ENCODE assay signal across 23 cellular contexts in genomic region chr9:135726138-135726853, GRCh38. TPM values are rescaled to one million over a fixed set of nuclear protein-coding genes. Genes with fewer than 3 reads are reported as not detected.
DNase-seq lines count a peak whose midpoint lies in the region; ATAC-seq and TF ChIP-seq lines count a peak whose summit lies in the region.
"Had no signal": no experiment of that assay in that cellular context is flagged by ENCODE, and none has a peak within 500 bp of the region (broad histone marks: within the 10 kb centered on the region; RNA-seq: fewer than 3 reads in every experiment).

No MANE protein-coding gene starts in this region.

- DNase-seq in NCI-H1092 treated with DMSO at 0.1 percent for 48 hours (lab: John Stamatoyannopoulos, UW), result peak; percentile 4
- no peak for DNase-seq in NCI-H1092 (lab: John Stamatoyannopoulos, UW)
- peak; percentile 16 for DNase-seq in HT-29 (ENCODE audit: low spot score)
- no peak for DNase-seq in WERI-Rb-1
- no peak for DNase-seq in smooth muscle cell (lab: John Stamatoyannopoulos, UW; ENCODE audit: unreplicated experiment)
- no peak for DNase-seq in amygdala (lab: John Stamatoyannopoulos, UW)
- no peak for DNase-seq in heart right ventricle
- no peak for DNase-seq in MG63
- DNase-seq: 8988T; activated naive CD4-positive, alpha-beta T cell treated with Interleukin-2 at 50 U/mL for 16 hours; activated T-cell treated with anti-CD3 and anti-CD28 coated beads, Interleukin-2, amount 50 U/mL, for 4 hours; anterior cingulate cortex; kidney; lower lobe of right lung; NCI-H187; NCI-H2227 treated with DMSO at 0.1 percent for 48 hours; NCI-H82 had no signal

- no peak overlapping the region for H3K4me3 ChIP-seq in WERI-Rb-1 (ENCODE audit: low read depth, low read length)
- H3K4me3 ChIP-seq in smooth muscle cell, result no peak overlapping the region
- H3K4me3 ChIP-seq in heart right ventricle, result no peak overlapping the region
- H3K4me3 ChIP-seq in MG63, result no peak overlapping the region
- H3K4me3 ChIP-seq: gastroesophageal sphincter, lower lobe of right lung, SK-N-MC had no signal

- H3K9ac ChIP-seq in smooth muscle cell (ENCODE audit: low read depth), result no peak overlapping the region

- no peak overlapping the region for H2AFZ ChIP-seq in smooth muscle cell (ENCODE audit: low read depth)

- no peak for ATAC-seq in heart right ventricle
- ATAC-seq: activated CD4-positive, CD25-positive, alpha-beta regulatory T cell treated with anti-CD3 and anti-CD28 coated beads, Interleukin-2, amount 50 U/mL, for 24 hours; activated T-cell treated with anti-CD3 and anti-CD28 coated beads, Interleukin-2, amount 50 U/mL, for 4 hours; esophagus mucosa; gastroesophageal sphincter; lower lobe of right lung had no signal

- no peak overlapping the region for H3K4me2 ChIP-seq in smooth muscle cell

- H3F3A ChIP-seq in smooth muscle cell (ENCODE audit: low read depth), result no peaks in the 10 kb centered on the region

- H3K9me3 ChIP-seq in WERI-Rb-1 (ENCODE audit: severe bottlenecking) (no peaks in the 10 kb centered on the region), smooth muscle cell (replicated peaks; ENCODE audit: low read depth) (no peaks in the 10 kb centered on the region), heart right ventricle (peaks cover 0 to 10% (median 2%) of the 10 kb centered on the region in 11 donors), MG63 (no peaks in the 10 kb centered on the region)

- TF ChIP-seq CTCF in WERI-Rb-1 (IDR thresholded peaks at IDR 0.05; ENCODE audit: low read depth, low read length), result peak; percentile 50
- TF ChIP-seq CTCF in smooth muscle cell (IDR thresholded peaks at IDR 0.05; ENCODE audit: borderline replicate concordance, insufficient read depth, poor library complexity, severe bottlenecking), result peak; percentile 4
- TF ChIP-seq CTCF in heart right ventricle (IDR thresholded peaks at IDR 0.05), result no peak

- intact Hi-C loops in heart right ventricle (cut with DNase I), result no loop called here

- H3K27ac ChIP-seq in WERI-Rb-1 (no peak overlapping the region), smooth muscle cell (ENCODE audit: low read depth) (no peak overlapping the region), heart right ventricle (no peak overlapping the region)
- H3K27ac ChIP-seq: gastroesophageal sphincter, lower lobe of right lung, SK-N-MC had no signal

- no peaks in the 10 kb centered on the region for H3K79me2 ChIP-seq in smooth muscle cell (ENCODE audit: low read depth)

- WGBS in smooth muscle cell (ENCODE audit: low lambda C conversion rate), result 86% methylated on average over 9 of the region's 16 CpGs
- 59 to 69% methylated on average over 15 to 16 of the region's 16 CpGs for WGBS in heart right ventricle, 2 donors

- no peaks in the 10 kb centered on the region for H3K4me1 ChIP-seq in smooth muscle cell (ENCODE audit: low read depth)
- peaks cover 0 to 3% (median 0%) of the 10 kb centered on the region in 9 donors for H3K4me1 ChIP-seq in heart right ventricle
- H3K4me1 ChIP-seq: gastroesophageal sphincter, lower lobe of right lung had no signal

- H3K36me3 ChIP-seq in WERI-Rb-1, result no peaks in the 10 kb centered on the region
- H3K36me3 ChIP-seq in smooth muscle cell (ENCODE audit: low read depth), result no peaks in the 10 kb centered on the region
- H3K36me3 ChIP-seq in heart right ventricle, result no peaks in the 10 kb centered on the region
- H3K36me3 ChIP-seq in MG63, result no peaks in the 10 kb centered on the region
- H3K36me3 ChIP-seq: gastroesophageal sphincter, lower lobe of right lung had no signal

- H3K27me3 ChIP-seq in WERI-Rb-1 (ENCODE audit: insufficient read depth, low read depth, severe bottlenecking) (no peaks in the 10 kb centered on the region), smooth muscle cell (ENCODE audit: low read depth) (no peaks in the 10 kb centered on the region), heart right ventricle (peaks cover 0 to 35% (median 19%) of the 10 kb centered on the region in 7 donors), MG63 (no peaks in the 10 kb centered on the region)

- H4K20me1 ChIP-seq in smooth muscle cell (ENCODE audit: low read depth), result no peaks in the 10 kb centered on the region

RNA-seq across cellular contexts. Expression of gene KCNT1, which starts 24.3 kb away (rescaled TPM):
- not detected in 2 replicates for total RNA-seq in HT-29 (2014; rRNA removed; shearing (Covaris generic))
- total RNA-seq in smooth muscle cell (not detected in 2 replicates), heart right ventricle (10 to 100 TPM in 1 of 10 donors, 1 to 10 TPM in 9; 1.9 to 14.1 (median 4.8) TPM)
- polyA plus RNA-seq in smooth muscle cell (0.30 TPM in 1 of 2 replicates, not detected in the other), heart right ventricle (1 to 10 TPM in 1 of 2 donors, under 1 TPM in 1; 0.14 to 3.1 TPM)
- not detected in 2 replicates for total RNA-seq in MG63 (2014; rRNA removed; shearing (Covaris generic); ENCODE audit: low replicate concordance)
- total RNA-seq: esophagus mucosa, kidney had no signal
- polyA plus RNA-seq: BJ had no signal

RNA-seq across cellular contexts. Expression of gene SOHLH1, which starts 27.0 kb away (rescaled TPM):
- not detected in 2 replicates for total RNA-seq in HT-29 (2014; rRNA removed; shearing (Covaris generic))
- not detected in 2 replicates for total RNA-seq in smooth muscle cell
- polyA plus RNA-seq in smooth muscle cell, result not detected in 2 replicates
- not detected for total RNA-seq in heart right ventricle
- polyA plus RNA-seq in heart right ventricle, result not detected
- total RNA-seq in MG63 (2014; rRNA removed; shearing (Covaris generic); ENCODE audit: low replicate concordance), result not detected in 2 replicates
- total RNA-seq: activated T-cell treated with anti-CD3 and anti-CD28 coated beads, Interleukin-2, amount 50 U/mL, for 4 hours; esophagus mucosa; gastroesophageal sphincter; kidney; lower lobe of right lung; urinary bladder had no signal
- polyA plus RNA-seq: BJ, urinary bladder had no signal

Comparison
In these comparisons a context has a peak if more than half of its experiments do, and no peak if none do; other contexts are left out.
1. DNase-seq: peak in NCI-H1092 treated with DMSO at 0.1 percent for 48 hours (single experiment) and HT-29 (single experiment); none in NCI-H1092 (single experiment), WERI-Rb-1 (single experiment), smooth muscle cell (single experiment), amygdala (0 of 56), heart right ventricle (0 of 2) and MG63 (single experiment).
2. CTCF ChIP-seq: peak in WERI-Rb-1 (single experiment) and smooth muscle cell (single experiment); none in heart right ventricle (0 of 9).